ENCODE assay signal across 7 cellular contexts in genomic region chr9:137403281-137403680, GRCh38. TPM values are rescaled to one million over a fixed set of nuclear protein-coding genes. Genes with fewer than 3 reads are reported as not detected.
"Had no signal": no experiment of that assay in that cellular context is flagged by ENCODE, and none has a peak within 500 bp of the region (broad histone marks: within the 10 kb centered on the region; RNA-seq: fewer than 3 reads in every experiment).

No MANE protein-coding gene starts in this region.

- H3K27ac Mint-ChIP-seq: IgD-negative memory B cell had no signal

- H3K4me3 ChIP-seq: K562 had no signal

- ATAC-seq: HepG2, K562 had no signal

- DNase-seq: IMR-90, KBM-7 had no signal

- H3K27ac ChIP-seq: HL-60 had no signal

RNA-seq across cellular contexts. Expression of gene NOXA1, which starts 19.9 kb away (rescaled TPM):
- total RNA-seq: HT1080, IMR-90 had no signal

RNA-seq across cellular contexts. Expression of gene ENTPD8, which starts 37.9 kb away (rescaled TPM):
- total RNA-seq: HT1080, IMR-90 had no signal
- polyA plus RNA-seq: IgD-negative memory B cell had no signal
